25 cellular contexts compared by ENCODE assay signal in the genomic region with DNA sequence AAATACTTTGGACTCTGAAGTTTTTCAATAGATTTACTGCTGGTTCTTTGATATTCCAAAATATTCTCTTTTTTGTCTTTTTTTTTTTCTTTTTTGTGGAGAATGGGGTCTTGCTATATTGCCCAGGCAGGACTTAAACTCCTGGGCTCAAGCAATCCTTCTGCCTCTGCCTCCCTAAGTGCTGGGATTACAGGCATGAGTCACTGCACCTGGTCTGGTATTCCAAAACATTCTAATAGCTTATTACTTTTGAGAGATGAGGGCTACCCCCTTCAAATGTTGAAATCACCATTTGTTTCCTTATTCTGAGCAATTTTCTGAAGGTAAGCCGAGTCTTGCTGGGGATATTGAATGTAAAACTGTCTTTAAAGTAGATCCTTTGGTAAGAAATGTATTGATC.
"Had no signal": no experiment of that assay in that cellular context is flagged by ENCODE, and none has a peak within 500 bp of the region (broad histone marks: within the 10 kb centered on the region; RNA-seq: fewer than 3 reads in every experiment).

No MANE protein-coding gene starts in this region.

- H3K4me3 Mint-ChIP-seq: naive thymus-derived CD8-positive, alpha-beta T cell; nephron progenitor cell; stimulated activated memory B cell treated with anti-CD40 and anti-IgM and Interleukin-4, amounts not matched to agents 10 μg/mL and 1 μg/mL and 100 μg/mL, for 72 hours had no signal

- H3K9me3 ChIP-seq: gastroesophageal sphincter, left lung, psoas muscle, spleen, suprapubic skin, transverse colon, upper lobe of right lung, uterus had no signal

- H3K36me3 Mint-ChIP-seq: stimulated activated memory B cell treated with anti-CD40 and anti-IgM and Interleukin-4, amounts not matched to agents 10 μg/mL and 1 μg/mL and 100 μg/mL, for 72 hours had no signal

- H3K36me3 ChIP-seq: gastroesophageal sphincter, suprapubic skin, transverse colon, uterus had no signal

- DNase-seq: cortex of kidney; dorsolateral prefrontal cortex; effector CD4-positive, alpha-beta T cell; foreskin fibroblast; heart left ventricle; hippocampal formation; left cardiac atrium; left lung; mammary epithelial cell; naive thymus-derived CD8-positive, alpha-beta T cell; nephron progenitor cell; nucleus accumbens; psoas muscle; spleen; stimulated activated CD4-positive, alpha-beta T cell treated with anti-CD3 and anti-CD28 coated beads, Interleukin-4, amount 100 ng/mL, for 4 hours; stimulated activated naive CD8-positive, alpha-beta T cell treated with anti-CD3 and anti-CD28 coated beads, Interleukin-15, Interleukin-2, amounts not matched to agents 100 U/mL and 50 U/mL, for 24 hours; transverse colon; upper lobe of right lung; uterus had no signal

- H3K4me3 ChIP-seq: dorsolateral prefrontal cortex, gastroesophageal sphincter, heart left ventricle, left lung, psoas muscle, skin epidermis, spleen, suprapubic skin, transverse colon, upper lobe of right lung, uterus had no signal

- H3K27me3 ChIP-seq: dorsolateral prefrontal cortex, gastroesophageal sphincter, heart left ventricle, left lung, spleen, transverse colon, upper lobe of right lung, uterus had no signal

- ATAC-seq: esophagus mucosa; gastroesophageal sphincter; heart left ventricle; left cardiac atrium; left lung; naive thymus-derived CD8-positive, alpha-beta T cell; psoas muscle; stimulated activated memory B cell treated with anti-CD40 and anti-IgM and Interleukin-4, amounts not matched to agents 10 μg/mL and 1 μg/mL and 100 μg/mL, for 72 hours; stimulated activated naive CD8-positive, alpha-beta T cell treated with anti-CD3 and anti-CD28 coated beads, Interleukin-15, Interleukin-2, amounts not matched to agents 100 U/mL and 50 U/mL, for 24 hours; upper lobe of right lung had no signal

- H3K27me3 Mint-ChIP-seq: naive thymus-derived CD8-positive, alpha-beta T cell; stimulated activated memory B cell treated with anti-CD40 and anti-IgM and Interleukin-4, amounts not matched to agents 10 μg/mL and 1 μg/mL and 100 μg/mL, for 72 hours had no signal

- H3K4me1 ChIP-seq: transverse colon, uterus had no signal

- H3K27ac ChIP-seq: dorsolateral prefrontal cortex, epithelial cell of prostate, psoas muscle, suprapubic skin, transverse colon, uterus had no signal

- H3K27ac Mint-ChIP-seq: nephron progenitor cell; stimulated activated memory B cell treated with anti-CD40 and anti-IgM and Interleukin-4, amounts not matched to agents 10 μg/mL and 1 μg/mL and 100 μg/mL, for 72 hours had no signal

- H3K9me3 Mint-ChIP-seq: naive thymus-derived CD8-positive, alpha-beta T cell; nephron progenitor cell; stimulated activated memory B cell treated with anti-CD40 and anti-IgM and Interleukin-4, amounts not matched to agents 10 μg/mL and 1 μg/mL and 100 μg/mL, for 72 hours had no signal
